Comparison of ENCODE assay signal across 27 cellular contexts in the genomic region with DNA sequence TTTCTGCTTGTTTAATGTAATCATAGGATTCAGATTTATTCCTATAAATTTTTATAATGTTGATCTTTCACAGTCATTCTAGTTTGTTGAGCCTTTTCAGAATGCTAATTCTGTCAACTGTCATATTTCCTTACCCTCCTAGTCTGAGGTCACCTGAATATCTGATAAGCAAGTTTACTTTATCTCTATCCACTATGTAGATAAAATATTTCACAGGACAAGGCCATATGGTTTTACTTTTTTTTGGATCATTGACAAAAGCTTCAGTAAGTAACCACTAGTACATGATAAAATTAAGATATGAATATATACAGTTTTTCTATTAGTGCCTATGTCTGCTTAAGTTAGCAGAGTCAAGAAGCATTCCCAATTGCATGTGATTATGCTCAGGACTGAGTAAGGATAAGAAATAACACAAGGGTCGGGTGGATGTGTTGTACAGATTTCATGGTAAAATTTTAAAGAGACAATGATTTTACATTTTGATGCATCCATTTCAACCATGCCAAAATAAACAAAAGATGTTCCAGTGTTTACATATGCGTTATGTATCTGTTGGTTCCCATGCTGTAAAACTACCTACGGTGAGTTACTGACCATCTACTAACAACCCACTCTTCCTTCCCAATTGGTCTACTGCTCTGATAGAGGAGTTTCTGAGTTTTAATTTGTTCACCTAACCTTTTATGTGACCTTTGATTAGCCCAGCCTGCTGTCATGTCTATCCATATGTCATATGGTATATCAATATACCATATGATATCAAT.
"Had no signal": no experiment of that assay in that cellular context is flagged by ENCODE, and none has a peak within 500 bp of the region (broad histone marks: within the 10 kb centered on the region; RNA-seq: fewer than 3 reads in every experiment).

No MANE protein-coding gene starts in this region.

- H3K9me3 ChIP-seq: body of pancreas, Peyer's patch had no signal

- H3K27me3 ChIP-seq: body of pancreas, Peyer's patch, SJSA1 had no signal

- H3K36me3 Mint-ChIP-seq: activated naive CD4-positive, alpha-beta T cell treated with anti-CD3 and anti-CD28 coated beads, Interleukin-2, amount 10 ng/mL, durations not matched to agents 7 days and 5 days; activated naive CD8-positive, alpha-beta T cell treated with anti-CD3 and anti-CD28 coated beads for 36 hours; T-cell had no signal

- H3K9me3 Mint-ChIP-seq: activated CD4-positive, alpha-beta memory T cell treated with anti-CD3 and anti-CD28 coated beads, Interleukin-2, amount 10 ng/mL, durations not matched to agents 7 days and 5 days; activated naive CD4-positive, alpha-beta T cell treated with anti-CD3 and anti-CD28 coated beads, Interleukin-2, amount 10 ng/mL, durations not matched to agents 7 days and 5 days; activated naive CD8-positive, alpha-beta T cell treated with anti-CD3 and anti-CD28 coated beads for 36 hours; activated T-helper 2 cell treated with anti-CD3 and anti-CD28 coated beads, Interferon-gamma antibody, Interleukin-2, Interleukin-4, amounts not matched to agents 10 μg/mL and 5 μg/mL and 100 μg/mL, durations not matched to agents 14 hours and 24 hours and 36 hours had no signal

- H3K27me3 Mint-ChIP-seq: activated CD4-positive, alpha-beta memory T cell treated with anti-CD3 and anti-CD28 coated beads, Interleukin-2, amount 10 ng/mL, durations not matched to agents 7 days and 5 days; activated CD4-positive, alpha-beta T cell treated with anti-CD3 and anti-CD28 coated beads for 36 hours; activated naive CD4-positive, alpha-beta T cell treated with anti-CD3 and anti-CD28 coated beads, Interleukin-2, amount 10 ng/mL, durations not matched to agents 7 days and 5 days; activated naive CD8-positive, alpha-beta T cell treated with anti-CD3 and anti-CD28 coated beads for 36 hours; T-cell had no signal

- H3K4me3 Mint-ChIP-seq: activated CD4-positive, alpha-beta memory T cell treated with anti-CD3 and anti-CD28 coated beads, Interleukin-2, amount 10 ng/mL, durations not matched to agents 7 days and 5 days; activated CD4-positive, alpha-beta T cell treated with anti-CD3 and anti-CD28 coated beads for 36 hours; activated naive CD4-positive, alpha-beta T cell treated with anti-CD3 and anti-CD28 coated beads, Interleukin-2, amount 10 ng/mL, durations not matched to agents 7 days and 5 days; activated naive CD8-positive, alpha-beta T cell treated with anti-CD3 and anti-CD28 coated beads for 36 hours; activated T-cell treated with anti-CD3 and anti-CD28 coated beads, Interleukin-2, amount 50 U/mL, for 72 hours; T-cell had no signal

- H3K4me1 Mint-ChIP-seq: activated CD4-positive, alpha-beta memory T cell treated with anti-CD3 and anti-CD28 coated beads, Interleukin-2, amount 10 ng/mL, durations not matched to agents 7 days and 5 days; activated CD4-positive, alpha-beta T cell treated with anti-CD3 and anti-CD28 coated beads for 36 hours; activated naive CD4-positive, alpha-beta T cell treated with anti-CD3 and anti-CD28 coated beads, Interleukin-2, amount 10 ng/mL, durations not matched to agents 7 days and 5 days; activated naive CD8-positive, alpha-beta T cell treated with anti-CD3 and anti-CD28 coated beads for 36 hours; T-cell had no signal

- ATAC-seq: activated CD4-positive, alpha-beta T cell treated with anti-CD3 and anti-CD28 coated beads for 36 hours; activated T-cell treated with anti-CD3 and anti-CD28 coated beads, Interleukin-2, amount 50 U/mL, for 72 hours; body of pancreas; T-cell had no signal

- DNase-seq: activated CD4-positive, alpha-beta memory T cell treated with anti-CD3 and anti-CD28 coated beads, Interleukin-2, amount 10 ng/mL, durations not matched to agents 7 days and 5 days; activated CD4-positive, alpha-beta T cell treated with anti-CD3 and anti-CD28 coated beads for 36 hours; activated CD4-positive, alpha-beta T cell treated with anti-CD3 and anti-CD28 coated beads, Interleukin-2, amount 50 U/mL, for 1 hour; activated CD4-positive, CD25-positive, alpha-beta regulatory T cell; activated gamma-delta T cell treated with Interleukin-2 at 50 U/mL for 16 hours; activated naive CD4-positive, alpha-beta T cell treated with anti-CD3 and anti-CD28 coated beads, Interleukin-2, amount 10 ng/mL, durations not matched to agents 7 days and 5 days; activated naive CD8-positive, alpha-beta T cell treated with anti-CD3 and anti-CD28 coated beads for 36 hours; activated T-cell treated with anti-CD3 and anti-CD28 coated beads, Interleukin-2, amount 50 U/mL, for 72 hours; anterior cingulate cortex; body of pancreas; central memory CD4-positive, alpha-beta T cell; MM.1S; NCI-H1105; NCI-H1436 treated with DMSO at 0.1 percent for 48 hours; NCI-H187; NCI-H2081; NCI-H510A treated with DMSO at 0.1 percent for 48 hours; NCI-H69; NK-92 treated with Interleukin-12 subunit alpha and Interleukin-12 subunit beta, amount 100 ng/mL, for 24 hours; Peyer's patch; Right ventricle myocardium superior; T-cell; T-helper 2 cell; T1000 had no signal

- H3K4me1 ChIP-seq: body of pancreas, Peyer's patch, SJSA1 had no signal

- H3K27ac Mint-ChIP-seq: activated CD4-positive, alpha-beta memory T cell treated with anti-CD3 and anti-CD28 coated beads, Interleukin-2, amount 10 ng/mL, durations not matched to agents 7 days and 5 days; activated CD4-positive, alpha-beta T cell treated with anti-CD3 and anti-CD28 coated beads for 36 hours; activated naive CD4-positive, alpha-beta T cell treated with anti-CD3 and anti-CD28 coated beads, Interleukin-2, amount 10 ng/mL, durations not matched to agents 7 days and 5 days; activated naive CD8-positive, alpha-beta T cell treated with anti-CD3 and anti-CD28 coated beads for 36 hours; activated T-cell treated with anti-CD3 and anti-CD28 coated beads, Interleukin-2, amount 50 U/mL, for 72 hours; activated T-helper 2 cell treated with anti-CD3 and anti-CD28 coated beads, Interferon-gamma antibody, Interleukin-2, Interleukin-4, amounts not matched to agents 10 μg/mL and 5 μg/mL and 100 μg/mL, durations not matched to agents 14 hours and 24 hours and 36 hours; T-cell had no signal

- H3K4me3 ChIP-seq: body of pancreas, Peyer's patch, SJSA1 had no signal

- H3K36me3 ChIP-seq: Peyer's patch, SJSA1 had no signal

- H3K27ac ChIP-seq: body of pancreas, Peyer's patch, RWPE1, SJSA1 had no signal
